In genomic region chr5:159510282-159510681, GRCh38 we compare ENCODE assay signal across 10 cellular contexts.
A peak's percentile ranks its signal among the peaks of the same experiment; 100 is the strongest.
DNase-seq lines count a peak whose midpoint lies in the region; ATAC-seq and TF ChIP-seq lines count a peak whose summit lies in the region.
"Had no signal": no experiment of that assay in that cellular context is flagged by ENCODE, and none has a peak within 500 bp of the region (broad histone marks: within the 10 kb centered on the region; RNA-seq: fewer than 3 reads in every experiment).

No MANE protein-coding gene starts in this region.

- H3K4me3 ChIP-seq in mucosa of descending colon = no peak overlapping the region

- no peaks in the 10 kb centered on the region for H3K9me3 Mint-ChIP-seq in activated naive CD4-positive, alpha-beta T cell treated with anti-CD3 and anti-CD28 coated beads, Interleukin-2, amount 10 ng/mL, durations not matched to agents 7 days and 5 days

- H3K27me3 Mint-ChIP-seq in activated naive CD4-positive, alpha-beta T cell treated with anti-CD3 and anti-CD28 coated beads, Interleukin-2, amount 10 ng/mL, durations not matched to agents 7 days and 5 days = peaks cover 47% of the 10 kb centered on the region

- no peaks in the 10 kb centered on the region for H3K36me3 ChIP-seq in mucosa of descending colon (ENCODE audit: low read depth)

- ATAC-seq in mucosa of descending colon (peak; percentile 60), HG03460 (IDR thresholded peaks at IDR 0.05; ENCODE audit: unreplicated experiment) (no peak), HG03139 (IDR thresholded peaks at IDR 0.05; ENCODE audit: unreplicated experiment) (no peak)

- H3K27ac Mint-ChIP-seq in activated naive CD4-positive, alpha-beta T cell treated with anti-CD3 and anti-CD28 coated beads, Interleukin-2, amount 10 ng/mL, durations not matched to agents 7 days and 5 days = no peak overlapping the region

- H3K9me3 ChIP-seq in mucosa of descending colon = no peaks in the 10 kb centered on the region

- peaks cover 2% of the 10 kb centered on the region for H3K4me1 Mint-ChIP-seq in activated naive CD4-positive, alpha-beta T cell treated with anti-CD3 and anti-CD28 coated beads, Interleukin-2, amount 10 ng/mL, durations not matched to agents 7 days and 5 days

- intact Hi-C loops in mucosa of descending colon (cut with DNase I, micrococcal nuclease) = no loop called here

- H3K4me1 ChIP-seq in mucosa of descending colon (ENCODE audit: low read depth) = no peaks in the 10 kb centered on the region

- DNase-seq in AG08396 (ENCODE audit: low spot score) (peak; percentile 87), NCI-H69 (lab: John Stamatoyannopoulos, UW) (peak; percentile 13), fibroblast of peridontal ligament (ENCODE audit: extremely low read depth) (peak; percentile 85), mucosa of descending colon (peak; percentile 22 to 63 (median 37)), UCSD-AML1 (lab: John Stamatoyannopoulos, UW; ENCODE audit: unreplicated experiment) (no peak)
- DNase-seq in activated naive CD4-positive, alpha-beta T cell treated with anti-CD3 and anti-CD28 coated beads, Interleukin-2, amount 10 ng/mL, durations not matched to agents 7 days and 5 days = no peak
- DNase-seq: activated gamma-delta T cell treated with Interleukin-2 at 50 U/mL for 16 hours, KBM-7 had no signal

- H3K4me3 Mint-ChIP-seq in activated naive CD4-positive, alpha-beta T cell treated with anti-CD3 and anti-CD28 coated beads, Interleukin-2, amount 10 ng/mL, durations not matched to agents 7 days and 5 days = no peak overlapping the region

- no peak for TF ChIP-seq CTCF in mucosa of descending colon (IDR thresholded peaks at IDR 0.05)

- CTCF ChIA-PET in activated naive CD4-positive, alpha-beta T cell treated with anti-CD3 and anti-CD28 coated beads, Interleukin-2, amount 10 ng/mL, durations not matched to agents 7 days and 5 days (lab: Charles Lee) = no interaction called here

- H3K36me3 Mint-ChIP-seq in activated naive CD4-positive, alpha-beta T cell treated with anti-CD3 and anti-CD28 coated beads, Interleukin-2, amount 10 ng/mL, durations not matched to agents 7 days and 5 days = no peaks in the 10 kb centered on the region

Comparison
In these comparisons a context has a peak if more than half of its experiments do, and no peak if none do; other contexts are left out.
1. DNase-seq: peak in AG08396 (single experiment), NCI-H69 (single experiment), fibroblast of peridontal ligament (single experiment) and mucosa of descending colon (3 of 3); none in activated naive CD4-positive, alpha-beta T cell treated with anti-CD3 and anti-CD28 coated beads, Interleukin-2, amount 10 ng/mL, durations not matched to agents 7 days and 5 days (single experiment) and UCSD-AML1 (single experiment).